In genomic region chr10:63723741-63724140, GRCh38 we compare ENCODE assay signal across 18 cellular contexts.
"Had no signal": no experiment of that assay in that cellular context is flagged by ENCODE, and none has a peak within 500 bp of the region (broad histone marks: within the 10 kb centered on the region; RNA-seq: fewer than 3 reads in every experiment).

No MANE protein-coding gene starts in this region.

- H3K9me3 Mint-ChIP-seq: memory B cell, neural crest cell, type B pancreatic cell had no signal

- H3K4me3 Mint-ChIP-seq: memory B cell; naive thymus-derived CD8-positive, alpha-beta T cell; neural crest cell; type B pancreatic cell had no signal

- H3K9me3 ChIP-seq: gastrocnemius medialis, lower lobe of right lung, psoas muscle had no signal

- H3K27ac ChIP-seq: lower lobe of right lung had no signal

- ATAC-seq: esophagus mucosa; gastrocnemius medialis; left lobe of liver; lower lobe of right lung; naive thymus-derived CD8-positive, alpha-beta T cell; sciatic nerve had no signal

- H3K4me1 Mint-ChIP-seq: memory B cell, neural crest cell had no signal

- H3K4me3 ChIP-seq: coronary artery, gastrocnemius medialis, lower lobe of right lung, psoas muscle, skin epidermis had no signal

- DNase-seq: central memory CD4-positive, alpha-beta T cell; effector CD4-positive, alpha-beta T cell; gastrocnemius medialis; islet precursor cell; lower lobe of right lung; naive thymus-derived CD8-positive, alpha-beta T cell; occipital lobe; psoas muscle; stimulated activated CD4-positive, alpha-beta T cell treated with anti-CD3 and anti-CD28 coated beads, Interleukin-2, amount 100 ng/mL, for 48 hours; stimulated activated naive CD4-positive, alpha-beta T cell treated with Interleukin-2 at 50 U/mL for 16 hours had no signal

- H3K36me3 ChIP-seq: gastrocnemius medialis, lower lobe of right lung had no signal

- H3K27ac Mint-ChIP-seq: memory B cell; naive thymus-derived CD8-positive, alpha-beta T cell; type B pancreatic cell had no signal

- H3K27me3 ChIP-seq: gastrocnemius medialis had no signal

- H3K36me3 Mint-ChIP-seq: memory B cell; naive thymus-derived CD8-positive, alpha-beta T cell; type B pancreatic cell had no signal
